Comparison of ENCODE assay signal across 8 cellular contexts in genomic region chr14:75282548-75283161, GRCh38. TPM values are rescaled to one million over a fixed set of nuclear protein-coding genes. Genes with fewer than 3 reads are reported as not detected.
DNase-seq lines count a peak whose midpoint lies in the region; ATAC-seq, FAIRE-seq and TF ChIP-seq lines count a peak whose summit lies in the region.
"Not testable (repeated sequence)": the region's sequence is repeated elsewhere in the genome, so short reads cannot be mapped to it uniquely, and the experiment has no call there.

No MANE protein-coding gene starts in this region.

- peaks cover 20% of the 10 kb centered on the region for H3K4me1 Mint-ChIP-seq in CD8-positive, alpha-beta T cell (ENCODE audit: low read depth)

- not testable (repeated sequence) for TF ChIP-seq EP300 in transverse colon (IDR thresholded peaks at IDR 0.05; ENCODE audit: low read depth)

- peaks cover 13% of the 10 kb centered on the region for H3K27me3 Mint-ChIP-seq in CD8-positive, alpha-beta T cell (ENCODE audit: low read depth)

- not testable (repeated sequence) for H3K27ac ChIP-seq in CD8-positive, alpha-beta T cell (ENCODE audit: low read depth, low read length)
- H3K27ac ChIP-seq in lower lobe of right lung (peak overlapping the region; percentile 100), pancreas (peak overlapping the region; percentile 17 to 73 (median 60)), transverse colon (peak overlapping the region; percentile 80 to 99 (median 97))

- not testable (repeated sequence) for H3K9me3 Mint-ChIP-seq in CD8-positive, alpha-beta T cell

- ATAC-seq in CD8-positive, alpha-beta T cell; pancreas: not testable (repeated sequence)
- ATAC-seq in lower lobe of right lung = peak in 1 of 2 donors; percentile 2

- H3K4me1 ChIP-seq in CD8-positive, alpha-beta T cell (ENCODE audit: insufficient read depth, low read length) = peaks cover 21% of the 10 kb centered on the region
- H3K4me1 ChIP-seq in lower lobe of right lung (peaks cover 49% of the 10 kb centered on the region), pancreas (peaks cover 10 to 28% (median 13%) of the 10 kb centered on the region in 3 donors), transverse colon (peaks cover 12 to 54% (median 18%) of the 10 kb centered on the region in 4 donors)

- H3K36me3 Mint-ChIP-seq in CD8-positive, alpha-beta T cell = peaks cover 29% of the 10 kb centered on the region

- TF ChIP-seq CTCF in CD8-positive, alpha-beta T cell (IDR thresholded peaks at IDR 0.05); choroid plexus epithelial cell (conservative IDR thresholded peaks at IDR 0.05; ENCODE audit: low read depth, low read length); lower lobe of right lung (IDR thresholded peaks at IDR 0.05); pancreas (IDR thresholded peaks at IDR 0.05); transverse colon (IDR thresholded peaks at IDR 0.05): not testable (repeated sequence)

- H3K9me3 ChIP-seq in CD8-positive, alpha-beta T cell (ENCODE audit: low read length); lower lobe of right lung; pancreas; transverse colon: not testable (repeated sequence)

- TF ChIP-seq POLR2A in transverse colon (IDR thresholded peaks at IDR 0.05) = not testable (repeated sequence)

- peak overlapping the region; percentile 0 for H3K4me3 Mint-ChIP-seq in CD8-positive, alpha-beta T cell

- WGBS in pancreas, 2 donors = 73 to 79% methylated on average over 18 of the region's 18 CpGs
- WGBS in transverse colon (ENCODE audit: low coverage in 1 of 2), 2 donors = 83 to 85% methylated on average over 18 of the region's 18 CpGs

- H3K27me3 ChIP-seq in CD8-positive, alpha-beta T cell (ENCODE audit: insufficient read depth, low read length); lower lobe of right lung (ENCODE audit: low read depth); pancreas; transverse colon: not testable (repeated sequence)

- DNase-seq in CD8-positive, alpha-beta T cell = peak in 3 of 7 experiments; percentile 40 to 55 (median 54)
- DNase-seq in NAMALWA (ENCODE audit: low spot score) = peak; percentile 27
- peak; percentile 78 for DNase-seq in activated effector memory CD4-positive, alpha-beta T cell treated with anti-CD3 and anti-CD28 coated beads, Interleukin-2, amount 50 U/mL, for 16 hours
- peak; percentile 66 for DNase-seq in choroid plexus epithelial cell (ENCODE audit: low read depth)
- peak; percentile 82 for DNase-seq in fibroblast of gingiva (ENCODE audit: low read depth)
- peak; percentile 81 for DNase-seq in lower lobe of right lung
- peak in 3 of 6 donors; percentile 31 to 51 (median 48) for DNase-seq in pancreas
- DNase-seq in transverse colon = peak; percentile 66

- intact Hi-C loops in CD8-positive, alpha-beta T cell (cut with DNase I, micrococcal nuclease); lower lobe of right lung (cut with DNase I); transverse colon (cut with DNase I; ENCODE audit: low total_unique reads): not testable (repeated sequence)
- intact Hi-C loops in pancreas (cut with DNase I) = loop anchor here in 1 of 3 donors (10.0 kb wide), 1 partner anchor 118 kb away; no protein-coding TSS in a partner anchor

- not testable (repeated sequence) for H3K27ac Mint-ChIP-seq in CD8-positive, alpha-beta T cell

- H3K36me3 ChIP-seq in CD8-positive, alpha-beta T cell (ENCODE audit: insufficient read depth, low read length) = not testable (repeated sequence)
- H3K36me3 ChIP-seq in lower lobe of right lung = peaks cover 20% of the 10 kb centered on the region
- H3K36me3 ChIP-seq in pancreas = peaks cover 0 to 18% (median 0%) of the 10 kb centered on the region in 3 donors
- H3K36me3 ChIP-seq in transverse colon = peaks cover 0 to 14% (median 6%) of the 10 kb centered on the region in 4 donors

- CTCF ChIA-PET in CD8-positive, alpha-beta T cell (lab: Charles Lee) = interaction anchor here (0.7 to 3.4 kb wide), 6 partner anchors 10 to 50 kb away, joined by 3 to 11 read pairs (median 5); no protein-coding TSS in a partner anchor

- H3K4me3 ChIP-seq in CD8-positive, alpha-beta T cell (ENCODE audit: low read depth, low read length); choroid plexus epithelial cell (ENCODE audit: low read depth, low read length); pancreas: not testable (repeated sequence)
- peak overlapping the region; percentile 90 for H3K4me3 ChIP-seq in lower lobe of right lung
- peak overlapping the region in 1 of 4 donors; percentile 69 for H3K4me3 ChIP-seq in transverse colon

- POLR2A ChIA-PET in CD8-positive, alpha-beta T cell (lab: Charles Lee) = interaction anchor here (0.7 kb wide), 1 partner anchor 151 kb away, joined by 3 read pairs; no protein-coding TSS in a partner anchor

- in situ Hi-C loops in transverse colon (cut with MboI; ENCODE audit: low pct_ligation_motif_present in 1 of 4, low pct_unique_long_range_greater_than_20kb in 1 of 4, low sequenced_read_pairs in 3 of 4) = not testable (repeated sequence)

- not testable (repeated sequence) for FAIRE-seq in pancreas (lab: Jason Lieb, UNC)

RNA-seq across cellular contexts. Expression of gene FOS, which starts 4.0 kb away (rescaled TPM):
- 1,000 to 10,000 TPM; 1,826 to 1,941 TPM for total RNA-seq in CD8-positive, alpha-beta T cell
- 302 TPM for total RNA-seq in lower lobe of right lung
- total RNA-seq in pancreas = 100 to 1,000 TPM in 2 of 6 donors, 10 to 100 TPM in 4; 56.4 to 209 (median 81.4) TPM
- polyA plus RNA-seq in pancreas = 100 to 1,000 TPM; 103 to 303 TPM
- 1,000 to 10,000 TPM in 2 of 4 donors, 100 to 1,000 TPM in 2; 345 to 1,356 (median 884) TPM for total RNA-seq in transverse colon
